Comparison of ENCODE assay signal across 2 cellular contexts in genomic region chr22:31764785-31765184, GRCh38.
TF ChIP-seq lines count a peak whose summit lies in the region.

No MANE protein-coding gene starts in this region.

TF ChIP-seq in GM23338, 12 proteins besides CTCF, POLR2A, EP300 and RAD21:
- TF ChIP-seq, protein P1, sequence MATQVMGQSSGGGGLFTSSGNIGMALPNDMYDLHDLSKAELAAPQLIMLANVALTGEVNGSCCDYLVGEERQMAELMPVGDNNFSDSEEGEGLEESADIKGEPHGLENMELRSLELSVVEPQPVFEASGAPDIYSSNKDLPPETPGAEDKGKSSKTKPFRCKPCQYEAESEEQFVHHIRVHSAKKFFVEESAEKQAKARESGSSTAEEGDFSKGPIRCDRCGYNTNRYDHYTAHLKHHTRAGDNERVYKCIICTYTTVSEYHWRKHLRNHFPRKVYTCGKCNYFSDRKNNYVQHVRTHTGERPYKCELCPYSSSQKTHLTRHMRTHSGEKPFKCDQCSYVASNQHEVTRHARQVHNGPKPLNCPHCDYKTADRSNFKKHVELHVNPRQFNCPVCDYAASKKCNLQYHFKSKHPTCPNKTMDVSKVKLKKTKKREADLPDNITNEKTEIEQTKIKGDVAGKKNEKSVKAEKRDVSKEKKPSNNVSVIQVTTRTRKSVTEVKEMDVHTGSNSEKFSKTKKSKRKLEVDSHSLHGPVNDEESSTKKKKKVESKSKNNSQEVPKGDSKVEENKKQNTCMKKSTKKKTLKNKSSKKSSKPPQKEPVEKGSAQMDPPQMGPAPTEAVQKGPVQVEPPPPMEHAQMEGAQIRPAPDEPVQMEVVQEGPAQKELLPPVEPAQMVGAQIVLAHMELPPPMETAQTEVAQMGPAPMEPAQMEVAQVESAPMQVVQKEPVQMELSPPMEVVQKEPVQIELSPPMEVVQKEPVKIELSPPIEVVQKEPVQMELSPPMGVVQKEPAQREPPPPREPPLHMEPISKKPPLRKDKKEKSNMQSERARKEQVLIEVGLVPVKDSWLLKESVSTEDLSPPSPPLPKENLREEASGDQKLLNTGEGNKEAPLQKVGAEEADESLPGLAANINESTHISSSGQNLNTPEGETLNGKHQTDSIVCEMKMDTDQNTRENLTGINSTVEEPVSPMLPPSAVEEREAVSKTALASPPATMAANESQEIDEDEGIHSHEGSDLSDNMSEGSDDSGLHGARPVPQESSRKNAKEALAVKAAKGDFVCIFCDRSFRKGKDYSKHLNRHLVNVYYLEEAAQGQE (IDR thresholded peaks at IDR 0.05; ENCODE audit: unreplicated experiment), result no peak
- TF ChIP-seq CREB1 (CRISPR knock-in tag; IDR thresholded peaks at IDR 0.05; ENCODE audit: low read depth), result no peak
- TF ChIP-seq ZNF462 (CRISPR knock-in tag; IDR thresholded peaks at IDR 0.05), result no peak
- TF ChIP-seq, protein P2, sequence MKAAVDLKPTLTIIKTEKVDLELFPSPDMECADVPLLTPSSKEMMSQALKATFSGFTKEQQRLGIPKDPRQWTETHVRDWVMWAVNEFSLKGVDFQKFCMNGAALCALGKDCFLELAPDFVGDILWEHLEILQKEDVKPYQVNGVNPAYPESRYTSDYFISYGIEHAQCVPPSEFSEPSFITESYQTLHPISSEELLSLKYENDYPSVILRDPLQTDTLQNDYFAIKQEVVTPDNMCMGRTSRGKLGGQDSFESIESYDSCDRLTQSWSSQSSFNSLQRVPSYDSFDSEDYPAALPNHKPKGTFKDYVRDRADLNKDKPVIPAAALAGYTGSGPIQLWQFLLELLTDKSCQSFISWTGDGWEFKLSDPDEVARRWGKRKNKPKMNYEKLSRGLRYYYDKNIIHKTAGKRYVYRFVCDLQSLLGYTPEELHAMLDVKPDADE (IDR thresholded peaks at IDR 0.05), result no peak
- no peak for TF ChIP-seq STAT1 (IDR thresholded peaks at IDR 0.05; ENCODE audit: unreplicated experiment)
- TF ChIP-seq ZNF331 (CRISPR knock-in tag; IDR thresholded peaks at IDR 0.05; ENCODE audit: low read depth), result no peak
- TF ChIP-seq ZNF114 (CRISPR knock-in tag; IDR thresholded peaks at IDR 0.05), result no peak
- TF ChIP-seq NANOG (IDR thresholded peaks at IDR 0.05; ENCODE audit: borderline replicate concordance), result no peak
- TF ChIP-seq POLR2AphosphoS5 (IDR thresholded peaks at IDR 0.05; ENCODE audit: low read depth), result no peak
TF ChIP-seq in GM23338: peak in this region for 0.

TF ChIP-seq in endothelial cell of umbilical vein, 7 proteins besides CTCF, POLR2A, EP300 and RAD21:
- peak; percentile 18 for TF ChIP-seq JUN (IDR thresholded peaks at IDR 0.05; ENCODE audit: borderline replicate concordance, insufficient read depth, insufficient read length, low read depth)
- TF ChIP-seq, protein P3, sequence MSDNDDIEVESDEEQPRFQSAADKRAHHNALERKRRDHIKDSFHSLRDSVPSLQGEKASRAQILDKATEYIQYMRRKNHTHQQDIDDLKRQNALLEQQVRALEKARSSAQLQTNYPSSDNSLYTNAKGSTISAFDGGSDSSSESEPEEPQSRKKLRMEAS (IDR thresholded peaks at IDR 0.05; ENCODE audit: insufficient read depth, insufficient read length), result no peak
